10 cellular contexts compared by ENCODE assay signal in the genomic region with DNA sequence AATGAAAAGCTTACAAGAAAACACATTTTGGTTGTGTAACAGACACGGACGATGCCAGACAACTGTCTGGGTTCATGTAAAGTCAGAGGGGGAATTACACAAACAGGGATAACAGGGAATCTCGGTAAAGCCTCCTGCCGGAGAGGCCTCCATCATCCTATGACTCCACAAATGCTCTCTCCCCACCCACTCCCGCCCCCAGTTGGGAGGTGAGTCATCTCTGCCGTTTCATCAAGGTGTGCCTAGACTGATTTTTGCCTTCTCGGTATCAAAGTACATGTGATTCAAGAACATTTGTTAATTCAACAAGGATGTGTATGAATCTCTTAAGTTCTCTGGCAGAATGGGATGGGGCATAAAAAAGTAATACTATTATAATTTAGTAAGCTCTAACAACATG.
DNase-seq lines count a peak whose midpoint lies in the region; ATAC-seq and TF ChIP-seq lines count a peak whose summit lies in the region.
"Had no signal": no experiment of that assay in that cellular context is flagged by ENCODE, and none has a peak within 500 bp of the region (broad histone marks: within the 10 kb centered on the region; RNA-seq: fewer than 3 reads in every experiment).

No MANE protein-coding gene starts in this region.

- peak; percentile 81 for ATAC-seq in RWPE2 (ENCODE audit: low read depth)
- no peak for ATAC-seq in gastroesophageal sphincter
- ATAC-seq in HG03108 (IDR thresholded peaks at IDR 0.05; ENCODE audit: unreplicated experiment) = no peak
- no peak for ATAC-seq in stimulated activated naive B cell treated with anti-CD40 and anti-IgM and Interleukin-4, amounts not matched to agents 10 μg/mL and 1 μg/mL and 100 μg/mL, for 72 hours (replicated peaks)
- ATAC-seq: heart left ventricle had no signal

- TF ChIP-seq EP300 in gastroesophageal sphincter (IDR thresholded peaks at IDR 0.05) = no peak

- H3K36me3 ChIP-seq in RWPE2 (ENCODE audit: low read depth) (no peaks in the 10 kb centered on the region), gastroesophageal sphincter (no peaks in the 10 kb centered on the region)
- H3K36me3 ChIP-seq: heart left ventricle had no signal

- 87 to 100% methylated on average over 1 to 7 of the region's 7 CpGs for WGBS in gastroesophageal sphincter (ENCODE audit: low coverage in 1 of 2), 2 donors

- H3K27ac Mint-ChIP-seq in stimulated activated naive B cell treated with anti-CD40 and anti-IgM and Interleukin-4, amounts not matched to agents 10 μg/mL and 1 μg/mL and 100 μg/mL, for 72 hours = no peak overlapping the region

- H3K4me1 Mint-ChIP-seq in stimulated activated naive B cell treated with anti-CD40 and anti-IgM and Interleukin-4, amounts not matched to agents 10 μg/mL and 1 μg/mL and 100 μg/mL, for 72 hours = peaks cover 10 to 12% of the 10 kb centered on the region in 2 donors

- no peaks in the 10 kb centered on the region for H3K9me3 Mint-ChIP-seq in stimulated activated naive B cell treated with anti-CD40 and anti-IgM and Interleukin-4, amounts not matched to agents 10 μg/mL and 1 μg/mL and 100 μg/mL, for 72 hours

- no peaks in the 10 kb centered on the region for H3K9me3 ChIP-seq in RWPE2 (ENCODE audit: severe bottlenecking)
- H3K9me3 ChIP-seq in gastroesophageal sphincter = no peaks in the 10 kb centered on the region

- H3K27me3 ChIP-seq in RWPE2 (ENCODE audit: insufficient read depth, poor library complexity, severe bottlenecking) (no peaks in the 10 kb centered on the region), gastroesophageal sphincter (no peaks in the 10 kb centered on the region)
- H3K27me3 ChIP-seq: heart left ventricle had no signal

- H3K27ac ChIP-seq in RWPE2 (ENCODE audit: poor library complexity, severe bottlenecking) (peak overlapping the region; percentile 17), gastroesophageal sphincter (no peak overlapping the region)
- H3K27ac ChIP-seq: heart left ventricle had no signal

- no peak overlapping the region for H3K4me3 Mint-ChIP-seq in stimulated activated naive B cell treated with anti-CD40 and anti-IgM and Interleukin-4, amounts not matched to agents 10 μg/mL and 1 μg/mL and 100 μg/mL, for 72 hours

- TF ChIP-seq POLR2A in gastroesophageal sphincter (IDR thresholded peaks at IDR 0.05) = no peak

- H3K27me3 Mint-ChIP-seq in stimulated activated naive B cell treated with anti-CD40 and anti-IgM and Interleukin-4, amounts not matched to agents 10 μg/mL and 1 μg/mL and 100 μg/mL, for 72 hours = peaks cover 7 to 11% of the 10 kb centered on the region in 2 donors

- TF ChIP-seq CTCF in RWPE2 (IDR thresholded peaks at IDR 0.05; ENCODE audit: poor library complexity, severe bottlenecking) = no peak
- no peak for TF ChIP-seq CTCF in gastroesophageal sphincter (IDR thresholded peaks at IDR 0.05)

- H3K4me1 ChIP-seq in RWPE2 (ENCODE audit: insufficient read depth, poor library complexity, severe bottlenecking) (peaks cover 21% of the 10 kb centered on the region), gastroesophageal sphincter (no peaks in the 10 kb centered on the region)

- H3K4me3 ChIP-seq in RWPE2 (ENCODE audit: severe bottlenecking) = no peak overlapping the region
- H3K4me3 ChIP-seq in gastroesophageal sphincter = no peak overlapping the region
- H3K4me3 ChIP-seq: heart left ventricle, skin epidermis had no signal

- DNase-seq in RWPE2 (ENCODE audit: low spot score) (no peak), iPS-NIHi7 (ENCODE audit: extremely low spot score) (peak; percentile 23), middle frontal gyrus (ENCODE audit: extremely low spot score, low spot score) (no peak)
- peak; percentile 35 for DNase-seq in activated T-cell treated with anti-CD3 and anti-CD28 coated beads, Interleukin-2, amount 50 U/mL, for 1 hour
- DNase-seq in stimulated activated CD8-positive, alpha-beta memory T cell treated with anti-CD3 and anti-CD28 coated beads, Interleukin-7, amount 100 ng/mL, for 4 hours (ENCODE audit: low read depth in 2 of 2) = peak; percentile 29 to 70
- DNase-seq in stimulated activated naive B cell treated with anti-CD40 and anti-IgM and Interleukin-4, amounts not matched to agents 10 μg/mL and 1 μg/mL and 100 μg/mL, for 72 hours = no peak
- DNase-seq: heart left ventricle had no signal

- H3K36me3 Mint-ChIP-seq in stimulated activated naive B cell treated with anti-CD40 and anti-IgM and Interleukin-4, amounts not matched to agents 10 μg/mL and 1 μg/mL and 100 μg/mL, for 72 hours = no peaks in the 10 kb centered on the region

Comparison
In these comparisons a context has a peak if more than half of its experiments do, and no peak if none do; other contexts are left out.
1. DNase-seq: peak in activated T-cell treated with anti-CD3 and anti-CD28 coated beads, Interleukin-2, amount 50 U/mL, for 1 hour (single experiment), iPS-NIHi7 (single experiment) and stimulated activated CD8-positive, alpha-beta memory T cell treated with anti-CD3 and anti-CD28 coated beads, Interleukin-7, amount 100 ng/mL, for 4 hours (2 of 2); none in RWPE2 (single experiment), middle frontal gyrus (single experiment) and stimulated activated naive B cell treated with anti-CD40 and anti-IgM and Interleukin-4, amounts not matched to agents 10 μg/mL and 1 μg/mL and 100 μg/mL, for 72 hours (single experiment).